17 cellular contexts compared by ENCODE assay signal in the genomic region with DNA sequence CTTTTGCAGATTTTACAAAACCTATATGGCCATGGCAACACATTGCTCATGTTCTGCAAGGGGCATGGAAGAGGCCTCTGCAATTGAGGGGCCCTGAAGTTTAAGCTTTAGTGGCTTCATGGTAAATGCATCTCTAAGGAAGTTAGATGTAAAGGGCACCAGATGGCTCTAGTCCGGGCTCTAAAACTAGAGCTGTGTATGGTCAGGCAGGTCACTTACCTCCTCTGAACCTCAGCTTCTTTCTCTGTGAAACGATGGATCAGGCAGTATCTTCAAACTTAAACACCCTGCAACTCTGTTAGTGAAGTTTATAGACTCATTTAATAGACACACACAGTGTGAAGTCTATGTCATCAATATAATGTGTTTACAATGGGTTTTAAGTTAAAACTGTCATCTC. TPM values are rescaled to one million over a fixed set of nuclear protein-coding genes. Genes with fewer than 3 reads are reported as not detected.
DNase-seq lines count a peak whose midpoint lies in the region; ATAC-seq and TF ChIP-seq lines count a peak whose summit lies in the region.
"Had no signal": no experiment of that assay in that cellular context is flagged by ENCODE, and none has a peak within 500 bp of the region (broad histone marks: within the 10 kb centered on the region; RNA-seq: fewer than 3 reads in every experiment).

No MANE protein-coding gene starts in this region.

- ATAC-seq in GM23338 (peak; percentile 48; the same call in 1 of the 3 replicates), GM19324 (IDR thresholded peaks at IDR 0.05; ENCODE audit: low FRiP score, unreplicated experiment) (no peak)
- ATAC-seq: A549; CD8-positive, alpha-beta T cell had no signal

- no peak overlapping the region for H3K27ac ChIP-seq in GM23338 (ENCODE audit: low read depth)
- no peak overlapping the region for H3K27ac ChIP-seq in endodermal cell (ENCODE audit: low read depth, low read length)
- H3K27ac ChIP-seq: A549, C4-2B had no signal

- no peak overlapping the region for H2AFZ ChIP-seq in GM23338

- no peaks in the 10 kb centered on the region for H3K36me3 ChIP-seq in GM23338 (ENCODE audit: insufficient read depth)
- H3K36me3 ChIP-seq in endodermal cell (ENCODE audit: control insufficient read depth, insufficient read depth, low read length): peaks cover 65% of the 10 kb centered on the region
- H3K36me3 ChIP-seq: BE2C had no signal

- H3K27me3 Mint-ChIP-seq in GM23338 (ENCODE audit: insufficient read depth, low read depth, poor library complexity) (peaks cover 6% of the 10 kb centered on the region), endodermal cell (ENCODE audit: insufficient read depth) (no peaks in the 10 kb centered on the region)

- WGBS in endodermal cell (ENCODE audit: insufficient coverage in 1 of 2, insufficient read length in 1 of 2), 2 experiments: 51% methylated on average over 2 of the region's 2 CpGs; no CpG with 5 or more reads in 1 of the 2 experiments

- peaks cover 43% of the 10 kb centered on the region for H3K4me1 Mint-ChIP-seq in GM23338
- H3K4me1 Mint-ChIP-seq in endodermal cell: peaks cover 63% of the 10 kb centered on the region

- H4K20me1 ChIP-seq in GM23338 (replicated peaks; ENCODE audit: insufficient read depth): no peaks in the 10 kb centered on the region

- H3K4me3 Mint-ChIP-seq in GM23338 (no peak overlapping the region), endodermal cell (peak overlapping the region; percentile 91)
- H3K4me3 Mint-ChIP-seq: CD8-positive, alpha-beta T cell had no signal

- H3K9me3 Mint-ChIP-seq in GM23338 (no peaks in the 10 kb centered on the region), endodermal cell (no peaks in the 10 kb centered on the region)
- H3K9me3 Mint-ChIP-seq: CD8-positive, alpha-beta T cell had no signal

- no peak overlapping the region for H3K27ac Mint-ChIP-seq in GM23338
- peak overlapping the region; percentile 37 for H3K27ac Mint-ChIP-seq in endodermal cell
- H3K27ac Mint-ChIP-seq: CD8-positive, alpha-beta T cell had no signal

- TF ChIP-seq CTCF in GM23338 (conservative IDR thresholded peaks at IDR 0.05; ENCODE audit: low read depth in 2 of 2): no peak
- peak; percentile 35 for TF ChIP-seq CTCF in endodermal cell (conservative IDR thresholded peaks at IDR 0.05)

- H3K9me3 ChIP-seq in endodermal cell (ENCODE audit: control insufficient read depth, low read length): no peaks in the 10 kb centered on the region
- H3K9me3 ChIP-seq: A549, BE2C had no signal

- H3K4me2 ChIP-seq in GM23338: no peak overlapping the region
- H3K4me2 ChIP-seq: A549 had no signal

- no peaks in the 10 kb centered on the region for H3K9me2 ChIP-seq in GM23338 (ENCODE audit: insufficient read depth)

- no peaks in the 10 kb centered on the region for H3K79me2 ChIP-seq in GM23338 (replicated peaks; ENCODE audit: insufficient read depth)

- DNase-seq in GM23338 (ENCODE audit: low spot score) (peak; percentile 19), MV-4-11 (lab: John Stamatoyannopoulos, UW) (peak; percentile 6), RKO (ENCODE audit: low spot score) (peak; percentile 29), endodermal cell (peak; percentile 57), SIG-M5 treated with dmso at 0.1 percent for 504 hours (lab: John Stamatoyannopoulos, UW; ENCODE audit: unreplicated experiment) (no peak)
- no peak for DNase-seq in stimulated activated CD4-positive, alpha-beta T cell treated with anti-CD3 and anti-CD28 coated beads, Interleukin-12 subunit alpha, Interleukin-12 subunit beta, amount 100 ng/mL, for 4 hours
- DNase-seq: BE2C; CD8-positive, alpha-beta T cell; COR-L47; DMS153; DMS79 treated with DMSO at 0.1 percent for 48 hours; EL; IMR-90 had no signal

- H3K27me3 ChIP-seq in GM23338 (ENCODE audit: insufficient read depth) (no peaks in the 10 kb centered on the region), endodermal cell (ENCODE audit: control insufficient read depth, insufficient read depth, low read length, poor library complexity, severe bottlenecking) (no peaks in the 10 kb centered on the region)
- H3K27me3 ChIP-seq: BE2C had no signal

- no peak overlapping the region for H3K4me3 ChIP-seq in GM23338
- H3K4me3 ChIP-seq in endodermal cell (ENCODE audit: low read length): peak overlapping the region; percentile 84
- H3K4me3 ChIP-seq: A549 had no signal

- H3K4me1 ChIP-seq in GM23338 (ENCODE audit: insufficient read depth) (peaks cover 16% of the 10 kb centered on the region), endodermal cell (ENCODE audit: control insufficient read depth, insufficient read depth, low read length) (no peaks in the 10 kb centered on the region)
- H3K4me1 ChIP-seq: A549, BE2C had no signal

- H3K36me3 Mint-ChIP-seq in GM23338 (ENCODE audit: low read depth): peaks cover 3% of the 10 kb centered on the region
- peaks cover 88% of the 10 kb centered on the region for H3K36me3 Mint-ChIP-seq in endodermal cell (ENCODE audit: low read depth)
- H3K36me3 Mint-ChIP-seq: CD8-positive, alpha-beta T cell had no signal

- H3F3A ChIP-seq in GM23338 (replicated peaks; ENCODE audit: low read depth): no peaks in the 10 kb centered on the region

- no peak overlapping the region for H3K9ac ChIP-seq in endodermal cell (ENCODE audit: extremely low read depth, low read length, poor library complexity, severe bottlenecking)

TF ChIP-seq in GM23338, 12 proteins besides CTCF, POLR2A, EP300 and RAD21:
- no peak for TF ChIP-seq POLR2AphosphoS5 (IDR thresholded peaks at IDR 0.05; ENCODE audit: low read depth)
- TF ChIP-seq NANOG (IDR thresholded peaks at IDR 0.05; ENCODE audit: borderline replicate concordance): no peak
- TF ChIP-seq CREB1 (CRISPR knock-in tag; IDR thresholded peaks at IDR 0.05; ENCODE audit: low read depth): no peak
TF ChIP-seq in GM23338: peak in this region for 0.

RNA-seq across cellular contexts. Expression of gene MAGEB17, which starts 10.0 kb away (rescaled TPM):
- 0.14 and 2.2 TPM in 2 replicates for total RNA-seq in GM23338 (2014; rRNA removed; shearing (Covaris generic))
- polyA plus RNA-seq in GM23338 (2016; fragmentation: Nextera tagmentation; extraction: Ambion mirVana): 0.42 and 0.56 TPM in 2 replicates
- total RNA-seq in endodermal cell: under 1 TPM; 0.33 to 0.44 TPM
- not detected for polyA plus RNA-seq in endodermal cell (2013, experiment 1 of 2)
- polyA plus RNA-seq in endodermal cell (2013, experiment 2 of 2): not detected
- total RNA-seq: CD8-positive, alpha-beta T cell; HT-29 had no signal
- polyA plus RNA-seq: A549 had no signal

RNA-seq across cellular contexts. Expression of gene GRPR, which starts 53.9 kb away (rescaled TPM):
- 14.3 and 16.5 TPM in 2 replicates for total RNA-seq in GM23338 (2014; rRNA removed; shearing (Covaris generic))
- 9.5 and 13.4 TPM in 2 replicates for polyA plus RNA-seq in GM23338 (2016; fragmentation: Nextera tagmentation; extraction: Ambion mirVana)
- 10 to 100 TPM; 20.8 to 63.1 TPM for total RNA-seq in endodermal cell
- polyA plus RNA-seq in endodermal cell (2013, experiment 1 of 2): 2.9 TPM
- polyA plus RNA-seq in endodermal cell (2013, experiment 2 of 2): 3.6 TPM
- total RNA-seq: HT-29 had no signal

Comparison
In these comparisons a context has a peak if more than half of its experiments do, and no peak if none do; other contexts are left out.
1. DNase-seq: peak in GM23338 (single experiment), MV-4-11 (single experiment), RKO (single experiment) and endodermal cell (single experiment); none in SIG-M5 treated with dmso at 0.1 percent for 504 hours (single experiment) and stimulated activated CD4-positive, alpha-beta T cell treated with anti-CD3 and anti-CD28 coated beads, Interleukin-12 subunit alpha, Interleukin-12 subunit beta, amount 100 ng/mL, for 4 hours (single experiment).